In genomic region chr1:169072945-169073725, GRCh38 we compare ENCODE assay signal across 18 cellular contexts. TPM values are rescaled to one million over a fixed set of nuclear protein-coding genes. Genes with fewer than 3 reads are reported as not detected.
DNase-seq lines count a peak whose midpoint lies in the region; ATAC-seq, FAIRE-seq and TF ChIP-seq lines count a peak whose summit lies in the region.
"Had no signal": no experiment of that assay in that cellular context is flagged by ENCODE, and none has a peak within 500 bp of the region (broad histone marks: within the 10 kb centered on the region; RNA-seq: fewer than 3 reads in every experiment).

No MANE protein-coding gene starts in this region.

- no peaks in the 10 kb centered on the region for H3K36me3 ChIP-seq in mucosa of descending colon (ENCODE audit: low read depth)
- H3K36me3 ChIP-seq: BLaER1, brain microvascular endothelial cell, pancreas had no signal

- no peak for FAIRE-seq in urothelium cell line (lab: Jason Lieb, UNC)

- no peaks in the 10 kb centered on the region for H3K9me3 ChIP-seq in mucosa of descending colon
- H3K9me3 ChIP-seq: BLaER1, pancreas had no signal

- H3K4me1 ChIP-seq in mucosa of descending colon (ENCODE audit: low read depth): no peaks in the 10 kb centered on the region
- H3K4me1 ChIP-seq: BLaER1 had no signal

- no peak overlapping the region for H3K4me3 ChIP-seq in mucosa of descending colon
- H3K4me3 ChIP-seq: BLaER1, lung, pancreas had no signal

- TF ChIP-seq CTCF in mucosa of descending colon (IDR thresholded peaks at IDR 0.05): no peak

- ATAC-seq in mucosa of descending colon (peak; percentile 97), Right ventricle myocardium inferior (no peak)
- ATAC-seq: naive thymus-derived CD4-positive, alpha-beta T cell; pancreas had no signal

- DNase-seq in DMS153 treated with DMSO at 0.1 percent for 48 hours (lab: John Stamatoyannopoulos, UW; ENCODE audit: unreplicated experiment) (peak; percentile 86), NCI-H128 (lab: John Stamatoyannopoulos, UW; ENCODE audit: unreplicated experiment) (peak; percentile 57), NCI-H748 treated with DMSO at 0.1 percent for 48 hours (lab: John Stamatoyannopoulos, UW) (peak; percentile 63), mucosa of descending colon (peak in 2 of 3 donors; percentile 53 to 75), posterior cingulate gyrus (no peak), Right ventricle myocardium inferior (ENCODE audit: missing footprints) (no peak), urothelium cell line (ENCODE audit: low spot score) (no peak)
- DNase-seq: activated CD4-positive, alpha-beta T cell treated with anti-CD3 and anti-CD28 coated beads, Interleukin-2, amount 50 U/mL, for 4 hours; activated naive CD8-positive, alpha-beta T cell treated with anti-CD3 and anti-CD28 coated beads for 36 hours; activated T-cell treated with anti-CD3 and anti-CD28 coated beads, Interleukin-2, amount 50 U/mL, for 24 hours; brain microvascular endothelial cell; DMS79 treated with DMSO at 0.1 percent for 48 hours; naive thymus-derived CD4-positive, alpha-beta T cell; pancreas; stimulated activated CD4-positive, alpha-beta T cell treated with anti-CD3 and anti-CD28 coated beads, Interleukin-4, amount 100 ng/mL, for 24 hours; SW 1271 had no signal

- intact Hi-C loops in mucosa of descending colon (cut with DNase I, micrococcal nuclease): no loop called here
- intact Hi-C loops in posterior cingulate gyrus (cut with DNase I): no loop called here
- intact Hi-C loops in Right ventricle myocardium inferior (cut with DNase I): no loop called here

RNA-seq across cellular contexts. Expression of gene ATP1B1, which starts 33.4 kb away (rescaled TPM):
- 100 to 1,000 TPM; 342 to 860 (median 744) TPM for total RNA-seq in mucosa of descending colon
- 335 TPM for total RNA-seq in Right ventricle myocardium inferior

Comparison
In these comparisons a context has a peak if more than half of its experiments do, and no peak if none do; other contexts are left out.
1. DNase-seq: peak in DMS153 treated with DMSO at 0.1 percent for 48 hours (single experiment), NCI-H128 (single experiment), NCI-H748 treated with DMSO at 0.1 percent for 48 hours (single experiment) and mucosa of descending colon (2 of 3); none in posterior cingulate gyrus (0 of 10), Right ventricle myocardium inferior (single experiment) and urothelium cell line (single experiment).